In the genomic region with DNA sequence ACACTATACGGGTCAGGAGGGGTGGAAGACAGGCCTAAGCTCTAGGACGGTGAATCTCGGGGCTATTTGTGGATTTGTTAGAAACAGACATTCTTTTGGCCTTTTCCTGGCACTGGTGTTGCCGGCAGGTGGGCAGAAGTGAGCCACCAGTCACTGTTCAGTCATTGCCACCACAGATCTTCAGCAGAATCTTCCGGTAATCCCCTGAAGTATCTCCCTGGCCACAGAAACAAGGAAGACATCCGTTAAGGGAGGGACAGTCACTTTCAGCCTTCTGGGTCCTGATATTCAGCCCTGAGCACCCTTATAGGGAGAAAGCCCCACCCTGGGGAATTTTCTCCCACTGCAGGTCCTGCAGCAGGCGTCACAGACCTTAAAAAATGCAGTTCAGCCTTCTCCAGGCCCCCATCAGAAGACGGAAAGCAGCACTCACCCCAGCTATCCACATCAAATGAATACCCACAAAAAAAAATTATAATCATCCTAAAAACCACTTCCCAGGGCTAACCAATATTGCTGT, we compare ENCODE assay signal across 11 cellular contexts. TPM values are rescaled to one million over a fixed set of nuclear protein-coding genes. Genes with fewer than 3 reads are reported as not detected.
DNase-seq lines count a peak whose midpoint lies in the region; ATAC-seq and TF ChIP-seq lines count a peak whose summit lies in the region.
"Had no signal": no experiment of that assay in that cellular context is flagged by ENCODE, and none has a peak within 500 bp of the region (broad histone marks: within the 10 kb centered on the region; RNA-seq: fewer than 3 reads in every experiment).

No MANE protein-coding gene starts in this region.

- no peak overlapping the region for H3K27ac ChIP-seq in right cardiac atrium (ENCODE audit: low read length)
- H3K27ac ChIP-seq in coronary artery, result peak overlapping the region; percentile 86 to 95
- H3K27ac ChIP-seq in osteoblast (ENCODE audit: low read depth, low read length), result peak overlapping the region; percentile 97
- H3K27ac ChIP-seq in vagina, result peak overlapping the region; percentile 86

- H3K4me2 ChIP-seq in osteoblast (ENCODE audit: insufficient read depth, low read length), result peak overlapping the region; percentile 68

- H3K27me3 ChIP-seq in right cardiac atrium (ENCODE audit: control insufficient read depth, insufficient read depth) (no peaks in the 10 kb centered on the region), osteoblast (ENCODE audit: insufficient read depth, low read length) (no peaks in the 10 kb centered on the region), vagina (no peaks in the 10 kb centered on the region)

- peaks cover 53% of the 10 kb centered on the region for H3K36me3 ChIP-seq in osteoblast (ENCODE audit: insufficient read depth, low read length)
- peaks cover 0 to 43% of the 10 kb centered on the region in 2 donors for H3K36me3 ChIP-seq in vagina

- 90% methylated on average over 8 of the region's 8 CpGs for WGBS in right cardiac atrium

- H2AFZ ChIP-seq in osteoblast (ENCODE audit: low read length), result no peak overlapping the region

- TF ChIP-seq POLR2A in vagina (IDR thresholded peaks at IDR 0.05), result no peak

- H3K4me3 ChIP-seq in right cardiac atrium (ENCODE audit: low read length) (no peak overlapping the region), coronary artery (peak overlapping the region; percentile 24), osteoblast (ENCODE audit: insufficient read depth, low read length) (no peak overlapping the region), vagina (no peak overlapping the region)

- peaks cover 6% of the 10 kb centered on the region for H4K20me1 ChIP-seq in osteoblast (ENCODE audit: insufficient read depth, low read length)

- H3K9me3 ChIP-seq in right cardiac atrium (ENCODE audit: control insufficient read depth, low read length), result no peaks in the 10 kb centered on the region
- H3K9me3 ChIP-seq in osteoblast (ENCODE audit: low read depth, low read length), result no peaks in the 10 kb centered on the region
- H3K9me3 ChIP-seq in vagina, result no peaks in the 10 kb centered on the region

- H3K79me2 ChIP-seq in osteoblast (ENCODE audit: insufficient read depth, low read length), result peaks cover 13% of the 10 kb centered on the region

- ATAC-seq in right cardiac atrium (no peak), left ventricle myocardium superior (no peak), HG03095 (IDR thresholded peaks at IDR 0.05; ENCODE audit: unreplicated experiment) (no peak)

- intact Hi-C loops in right cardiac atrium (cut with DNase I) (loop anchor here in 1 of 4 donors (5.0 kb wide), 1 partner anchor 52 kb away; a partner anchor contains a TSS), left ventricle myocardium superior (cut with micrococcal nuclease) (loop anchor here (5.0 kb wide), 1 partner anchor 52 kb away; a partner anchor contains a TSS), vagina (cut with DNase I) (no loop called here)

- peak in 2 of 3 donors; percentile 2 to 4 for DNase-seq in right cardiac atrium
- DNase-seq in left ventricle myocardium superior, result no peak
- DNase-seq in coronary artery (ENCODE audit: low spot score), result no peak
- no peak for DNase-seq in osteoblast (ENCODE audit: insufficient read length, low spot score, missing footprints)
- DNase-seq in vagina (ENCODE audit: extremely low spot score in 2 of 2), result no peak
- DNase-seq in NCI-H2171 (lab: John Stamatoyannopoulos, UW), result no peak
- DNase-seq in SKM-1 (lab: John Stamatoyannopoulos, UW; ENCODE audit: unreplicated experiment), result no peak
- DNase-seq: AML-193, NCI-H187, small intestine had no signal

- TF ChIP-seq CTCF in coronary artery (IDR thresholded peaks at IDR 0.05) (no peak), osteoblast (IDR thresholded peaks at IDR 0.05; ENCODE audit: extremely low read depth, low read depth, low read length) (no peak), vagina (IDR thresholded peaks at IDR 0.05) (no peak)

- peaks cover 18% of the 10 kb centered on the region for H3K4me1 ChIP-seq in right cardiac atrium (ENCODE audit: control insufficient read depth, insufficient read depth, low read length)
- H3K4me1 ChIP-seq in osteoblast (ENCODE audit: insufficient read depth, low read length), result peaks cover 44% of the 10 kb centered on the region
- peaks cover 66% of the 10 kb centered on the region for H3K4me1 ChIP-seq in vagina

RNA-seq across cellular contexts. Expression of a gene that starts 23.2 kb away (rescaled TPM):
- 10 to 100 TPM; 47.5 to 92.2 (median 61.2) TPM for total RNA-seq in right cardiac atrium
- 78.6 TPM for polyA plus RNA-seq in right cardiac atrium
- 23.2 TPM for total RNA-seq in left ventricle myocardium superior
- 17.1 and 19.2 TPM in 2 replicates for total RNA-seq in osteoblast
- total RNA-seq in vagina, result 61.4 TPM

RNA-seq across cellular contexts. Expression of a gene that starts 49.6 kb away (rescaled TPM):
- total RNA-seq in right cardiac atrium (100 to 1,000 TPM; 371 to 451 (median 403) TPM), left ventricle myocardium superior (405 TPM), osteoblast (112 and 113 TPM in 2 replicates), vagina (101 TPM)
- polyA plus RNA-seq in right cardiac atrium, result 232 TPM

Comparison
In these comparisons a context has a peak if more than half of its experiments do, and no peak if none do; other contexts are left out.
1. DNase-seq: peak in right cardiac atrium (2 of 3); none in left ventricle myocardium superior (single experiment), coronary artery (single experiment), osteoblast (single experiment), vagina (0 of 2), NCI-H2171 (single experiment) and SKM-1 (single experiment).